Comparison of ENCODE assay signal across 8 cellular contexts in the genomic region with DNA sequence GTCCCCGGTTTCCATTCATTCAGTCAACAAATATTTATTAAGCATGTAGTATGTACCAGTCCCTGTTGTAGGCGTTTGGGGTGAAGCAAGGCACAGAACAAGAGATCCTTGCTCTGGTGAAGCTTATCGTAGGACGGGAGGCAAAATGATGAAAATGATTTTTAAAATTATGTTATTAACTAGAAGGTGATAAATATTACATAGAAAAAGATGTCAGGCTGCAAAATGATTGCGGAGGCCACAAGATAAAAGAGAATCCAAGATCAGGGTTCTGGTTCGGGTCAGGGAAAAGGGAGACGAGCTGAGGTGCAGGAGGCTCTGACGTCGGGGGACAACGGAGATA. TPM values are rescaled to one million over a fixed set of nuclear protein-coding genes. Genes with fewer than 3 reads are reported as not detected.
DNase-seq lines count a peak whose midpoint lies in the region; TF ChIP-seq lines count a peak whose summit lies in the region.

No MANE protein-coding gene starts in this region.

- peak overlapping the region; percentile 96 for H3K4me3 Mint-ChIP-seq in glutamatergic neuron (ENCODE audit: unreplicated experiment)

- H3K36me3 Mint-ChIP-seq in glutamatergic neuron (ENCODE audit: unreplicated experiment): no peaks in the 10 kb centered on the region

- H3K36me3 ChIP-seq in GM23248 (ENCODE audit: low read depth) (no peaks in the 10 kb centered on the region), skeletal muscle satellite cell (ENCODE audit: insufficient read depth, low read length) (no peaks in the 10 kb centered on the region)

- H3F3A ChIP-seq in GM23248 (ENCODE audit: insufficient read depth): no peaks in the 10 kb centered on the region

- H3K79me2 ChIP-seq in GM23248 (ENCODE audit: insufficient read depth): no peaks in the 10 kb centered on the region

- H3K4me1 Mint-ChIP-seq in glutamatergic neuron (ENCODE audit: low read depth, unreplicated experiment): peaks cover 7% of the 10 kb centered on the region

- peak overlapping the region; percentile 38; the same call in 1 of the 2 replicates for H2AFZ ChIP-seq in GM23248

- no peak overlapping the region for H3K27ac ChIP-seq in GM23248
- peak overlapping the region; percentile 99 for H3K27ac ChIP-seq in VCaP

- in situ Hi-C loops in GM23248 (cut with MboI): no loop called here

- H3K4me2 ChIP-seq in GM23248 (ENCODE audit: unreplicated experiment) (peak overlapping the region; percentile 64), skeletal muscle satellite cell (ENCODE audit: low read length) (peak overlapping the region; percentile 87)

- H3K27me3 Mint-ChIP-seq in glutamatergic neuron (ENCODE audit: unreplicated experiment): peaks cover 13% of the 10 kb centered on the region

- H3K9me3 Mint-ChIP-seq in glutamatergic neuron (ENCODE audit: unreplicated experiment): peaks cover 10% of the 10 kb centered on the region

- H3K9ac ChIP-seq in GM23248: no peak overlapping the region
- no peak overlapping the region for H3K9ac ChIP-seq in skeletal muscle satellite cell (ENCODE audit: low read depth, low read length)

- H3K4me1 ChIP-seq in GM23248 (ENCODE audit: insufficient read depth): peaks cover 4% of the 10 kb centered on the region
- H3K4me1 ChIP-seq in skeletal muscle satellite cell (ENCODE audit: control insufficient read depth, insufficient read depth, low read length): peaks cover 16% of the 10 kb centered on the region

- H4K20me1 ChIP-seq in GM23248 (ENCODE audit: insufficient read depth): no peaks in the 10 kb centered on the region

- H3K27me3 ChIP-seq in GM23248 (replicated peaks; ENCODE audit: insufficient read depth): peaks cover 81% of the 10 kb centered on the region
- H3K27me3 ChIP-seq in skeletal muscle satellite cell (ENCODE audit: control insufficient read depth, insufficient read depth, low read length): peaks cover 45% of the 10 kb centered on the region

- H3K9me3 ChIP-seq in GM23248 (ENCODE audit: low read depth) (no peaks in the 10 kb centered on the region), skeletal muscle satellite cell (replicated peaks; ENCODE audit: low read length) (no peaks in the 10 kb centered on the region)

- DNase-seq in GM23248: no peak
- DNase-seq in glutamatergic neuron: no peak
- DNase-seq in NCI-H2029 treated with DMSO at 0.1 percent for 48 hours (lab: John Stamatoyannopoulos, UW): no peak
- no peak for DNase-seq in iPS-NIHi7 (ENCODE audit: extremely low spot score)
- DNase-seq in glomerular visceral epithelial cell (ENCODE audit: extremely low spot score): no peak
- no peak for DNase-seq in NOMO-1 (lab: John Stamatoyannopoulos, UW; ENCODE audit: unreplicated experiment in 2 of 2)

- WGBS in GM23248 (ENCODE audit: low coverage in 1 of 2, low lambda C conversion rate in 2 of 2, missing lambda C conversion rate in 2 of 2), 2 experiments: 6 to 9% methylated on average over 10 of the region's 10 CpGs

- H3K9me2 ChIP-seq in GM23248 (ENCODE audit: insufficient read depth): no peaks in the 10 kb centered on the region

- no peak for TF ChIP-seq CTCF in VCaP (conservative IDR thresholded peaks at IDR 0.05)
- no peak for TF ChIP-seq CTCF in glutamatergic neuron (IDR thresholded peaks at IDR 0.05; ENCODE audit: partially characterized antibody, unreplicated experiment)

- peak overlapping the region; percentile 91 for H3K27ac Mint-ChIP-seq in glutamatergic neuron (ENCODE audit: unreplicated experiment)

- H3K4me3 ChIP-seq in GM23248 (peak overlapping the region; percentile 63), skeletal muscle satellite cell (ENCODE audit: low read length) (peak overlapping the region; percentile 71)

RNA-seq across cellular contexts. Expression of gene CGN, which starts 0.6 kb away (rescaled TPM):
- total RNA-seq in GM23248 (2014; rRNA removed; shearing (Covaris generic)): not detected in 2 replicates
- 0.06 TPM in 1 of 2 replicates, not detected in the other for polyA plus RNA-seq in GM23248 (2016; fragmentation: Nextera tagmentation; extraction: Ambion mirVana)
- 2.0 TPM for total RNA-seq in glutamatergic neuron (ENCODE audit: unreplicated experiment)
- not detected in 2 replicates for total RNA-seq in skeletal muscle satellite cell (2012; rRNA removed)

RNA-seq across cellular contexts. Expression of gene TUFT1, which starts 29.5 kb away (rescaled TPM):
- 11.5 and 20.3 TPM in 2 replicates for total RNA-seq in GM23248 (2014; rRNA removed; shearing (Covaris generic))
- 19.2 and 20.5 TPM in 2 replicates for polyA plus RNA-seq in GM23248 (2016; fragmentation: Nextera tagmentation; extraction: Ambion mirVana)
- total RNA-seq in glutamatergic neuron (ENCODE audit: unreplicated experiment): 7.0 TPM
- 3.1 and 3.3 TPM in 2 replicates for total RNA-seq in skeletal muscle satellite cell (2012; rRNA removed)

RNA-seq across cellular contexts. Expression of gene POGZ, which starts 51.3 kb away (rescaled TPM):
- 14.7 and 14.9 TPM in 2 replicates for total RNA-seq in GM23248 (2014; rRNA removed; shearing (Covaris generic))
- polyA plus RNA-seq in GM23248 (2016; fragmentation: Nextera tagmentation; extraction: Ambion mirVana): 11.6 and 15.5 TPM in 2 replicates
- 146 TPM for total RNA-seq in glutamatergic neuron (ENCODE audit: unreplicated experiment)
- 14.4 and 15.7 TPM in 2 replicates for total RNA-seq in skeletal muscle satellite cell (2012; rRNA removed)
